ENCODE assay signal across 18 cellular contexts in genomic region chr11:9735919-9736318, GRCh38.
"Had no signal": no experiment of that assay in that cellular context is flagged by ENCODE, and none has a peak within 500 bp of the region (broad histone marks: within the 10 kb centered on the region; RNA-seq: fewer than 3 reads in every experiment).

No MANE protein-coding gene starts in this region.

- H3K27ac ChIP-seq: ascending aorta, colonic mucosa, gastrocnemius medialis, lower lobe of right lung, neutrophil, right atrium auricular region, suprapubic skin had no signal

- H3K4me3 ChIP-seq: ascending aorta, colonic mucosa, gastrocnemius medialis, lower lobe of right lung, right atrium auricular region, suprapubic skin had no signal

- H3K27me3 ChIP-seq: ascending aorta, colonic mucosa, gastrocnemius medialis, neutrophil, right atrium auricular region, suprapubic skin had no signal

- H3K4me1 ChIP-seq: colonic mucosa, gastrocnemius medialis had no signal

- H3K9me3 ChIP-seq: colonic mucosa, gastrocnemius medialis, lower lobe of right lung, suprapubic skin had no signal

- DNase-seq: activated CD4-positive, alpha-beta T cell treated with anti-CD3 and anti-CD28 coated beads for 36 hours; activated CD4-positive, alpha-beta T cell treated with anti-CD3 and anti-CD28 coated beads, Interleukin-2, amount 50 U/mL, for 48 hours; activated naive CD4-positive, alpha-beta T cell treated with anti-CD3 and anti-CD28 coated beads for 36 hours; activated naive CD8-positive, alpha-beta T cell treated with anti-CD3 and anti-CD28 coated beads, Interleukin-2, amount 50 U/mL, for 24 hours; colonic mucosa; gastrocnemius medialis; head of caudate nucleus; lower lobe of right lung; posterior cingulate gyrus; stimulated activated CD4-positive, alpha-beta T cell treated with anti-CD3 and anti-CD28 coated beads, Interleukin-2, amount 100 ng/mL, for 24 hours; stimulated activated naive CD8-positive, alpha-beta T cell treated with anti-CD3 and anti-CD28 coated beads, Interleukin-15, amount 100 ng/mL, for 72 hours had no signal

- H3K27me3 Mint-ChIP-seq: activated CD4-positive, alpha-beta T cell treated with anti-CD3 and anti-CD28 coated beads for 36 hours; activated naive CD8-positive, alpha-beta T cell treated with anti-CD3 and anti-CD28 coated beads, Interleukin-2, amount 50 U/mL, for 24 hours; activated T-helper 17 cell treated with anti-CD3 and anti-CD28 coated beads, Interleukin-2, amount 50 U/mL, for 72 hours; central memory CD8-positive, alpha-beta T cell; natural killer cell treated with Interleukin-12 subunit alpha and Interleukin-12 subunit beta and Interleukin-15 and Interleukin-18, amount 100 ng/mL, for 72 hours; stimulated activated naive CD8-positive, alpha-beta T cell treated with anti-CD3 and anti-CD28 coated beads, Interleukin-15, amount 100 ng/mL, for 72 hours had no signal

- H3K27ac Mint-ChIP-seq: activated CD4-positive, alpha-beta T cell treated with anti-CD3 and anti-CD28 coated beads for 36 hours; activated naive CD4-positive, alpha-beta T cell treated with anti-CD3 and anti-CD28 coated beads for 36 hours; activated T-helper 17 cell treated with anti-CD3 and anti-CD28 coated beads, Interleukin-2, amount 50 U/mL, for 72 hours; natural killer cell treated with Interleukin-12 subunit alpha and Interleukin-12 subunit beta and Interleukin-15 and Interleukin-18, amount 100 ng/mL, for 72 hours; stimulated activated naive CD8-positive, alpha-beta T cell treated with anti-CD3 and anti-CD28 coated beads, Interleukin-15, amount 100 ng/mL, for 72 hours had no signal

- H3K4me1 Mint-ChIP-seq: activated T-helper 17 cell treated with anti-CD3 and anti-CD28 coated beads, Interleukin-2, amount 50 U/mL, for 72 hours; central memory CD8-positive, alpha-beta T cell; stimulated activated naive CD8-positive, alpha-beta T cell treated with anti-CD3 and anti-CD28 coated beads, Interleukin-15, amount 100 ng/mL, for 72 hours had no signal

- H3K36me3 ChIP-seq: colonic mucosa had no signal

- H3K4me3 Mint-ChIP-seq: activated CD4-positive, alpha-beta T cell treated with anti-CD3 and anti-CD28 coated beads for 36 hours; activated naive CD4-positive, alpha-beta T cell treated with anti-CD3 and anti-CD28 coated beads for 36 hours; activated naive CD8-positive, alpha-beta T cell treated with anti-CD3 and anti-CD28 coated beads, Interleukin-2, amount 50 U/mL, for 24 hours; activated T-helper 17 cell treated with anti-CD3 and anti-CD28 coated beads, Interleukin-2, amount 50 U/mL, for 72 hours; central memory CD8-positive, alpha-beta T cell; natural killer cell treated with Interleukin-12 subunit alpha and Interleukin-12 subunit beta and Interleukin-15 and Interleukin-18, amount 100 ng/mL, for 72 hours; stimulated activated naive CD8-positive, alpha-beta T cell treated with anti-CD3 and anti-CD28 coated beads, Interleukin-15, amount 100 ng/mL, for 72 hours had no signal
